15 cellular contexts compared by ENCODE assay signal in genomic region chr6:13373919-13374318, GRCh38. TPM values are rescaled to one million over a fixed set of nuclear protein-coding genes. Genes with fewer than 3 reads are reported as not detected.
DNase-seq lines count a peak whose midpoint lies in the region; ATAC-seq, FAIRE-seq and TF ChIP-seq lines count a peak whose summit lies in the region.
"Had no signal": no experiment of that assay in that cellular context is flagged by ENCODE, and none has a peak within 500 bp of the region (broad histone marks: within the 10 kb centered on the region; RNA-seq: fewer than 3 reads in every experiment).

No MANE protein-coding gene starts in this region.

- no peak overlapping the region for H3K4me2 ChIP-seq in K562 (ENCODE audit: insufficient read depth, low read length)

- intact Hi-C loops in natural killer cell (cut with micrococcal nuclease), result no loop called here
- intact Hi-C loops in K562 (cut with micrococcal nuclease), result no loop called here

- ATAC-seq in natural killer cell, result no peak
- no peak for ATAC-seq in natural killer cell treated with Interleukin-12 subunit alpha and Interleukin-12 subunit beta and Interleukin-15 and Interleukin-18, amount 100 ng/mL, for 72 hours
- no peak for ATAC-seq in K562
- ATAC-seq in HG02798 (IDR thresholded peaks at IDR 0.05; ENCODE audit: poor library complexity, unreplicated experiment), result no peak
- ATAC-seq in HG03354 (IDR thresholded peaks at IDR 0.05; ENCODE audit: poor library complexity, severe bottlenecking, unreplicated experiment), result no peak
- no peak for ATAC-seq in HG03097 (IDR thresholded peaks at IDR 0.05; ENCODE audit: low FRiP score, unreplicated experiment)

- CTCF ChIA-PET in K562 (lab: Yijun Ruan, JAX; ENCODE audit: low intra/inter-chr PET ratio), result no interaction called here

- H3K27me3 ChIP-seq in K562 (ENCODE audit: control insufficient read depth in 2 of 2, insufficient read depth in 2 of 2, low read length in 2 of 2), result peaks cover 0 to 25% of the 10 kb centered on the region in 2 experiments; a peak in 3 of 5 replicates
- H3K27me3 ChIP-seq: BLaER1 treated with 17β-estradiol and CSF1 and Interleukin-3, amounts not matched to agents 10 nM and 100 nM had no signal

- TF ChIP-seq RAD21 in K562 (CRISPR knock-in tag; conservative IDR thresholded peaks at IDR 0.05 in 1 of 2, IDR thresholded peaks at IDR 0.05 in 1 of 2), result no peak

- H3K79me2 ChIP-seq in K562 (ENCODE audit: control insufficient read depth, insufficient read depth, low read length), result no peaks in the 10 kb centered on the region

- H3K4me1 Mint-ChIP-seq in natural killer cell, result peaks cover 77 to 81% of the 10 kb centered on the region in 2 donors
- H3K4me1 Mint-ChIP-seq in natural killer cell treated with Interleukin-12 subunit alpha and Interleukin-12 subunit beta and Interleukin-15 and Interleukin-18, amount 100 ng/mL, for 72 hours (ENCODE audit: low read depth in 2 of 2), result peaks cover 42 to 51% of the 10 kb centered on the region in 2 donors
- H3K4me1 Mint-ChIP-seq in immature natural killer cell, result peaks cover 78 to 96% of the 10 kb centered on the region in 2 donors

- H3K9me3 ChIP-seq in K562 (replicated peaks; ENCODE audit: control insufficient read depth, insufficient read depth, low read depth, low read length), result no peaks in the 10 kb centered on the region
- H3K9me3 ChIP-seq: BLaER1 treated with 17β-estradiol and CSF1 and Interleukin-3, amounts not matched to agents 10 nM and 100 nM; HAP-1 had no signal

- BruUV-seq in K562 (replicated peaks; lab: Mats Ljungman, UMichigan), result no TSS peak

- H2AFZ ChIP-seq in K562 (ENCODE audit: low read depth, low read length), result no peak overlapping the region

- WGBS in K562 (ENCODE audit: insufficient coverage, low coverage, missing lambda C conversion rate), result 8% methylated on average over 1 of the region's 1 CpG

- H3K4me1 ChIP-seq in K562 (replicated peaks in 1 of 2; ENCODE audit: control insufficient read depth in 2 of 2, insufficient read depth in 2 of 2, low read length in 2 of 2), result no peaks in the 10 kb centered on the region; a peak in 2 of 5 replicates

- H4K20me1 ChIP-seq in K562 (replicated peaks; ENCODE audit: control insufficient read depth, insufficient read depth, low read length), result peaks cover 14% of the 10 kb centered on the region

- H3K9ac ChIP-seq in K562 (ENCODE audit: insufficient read depth in 1 of 2, low read depth in 2 of 2, low read length in 2 of 2), result no peak overlapping the region
- H3K9ac ChIP-seq: BLaER1 treated with 17β-estradiol and CSF1 and Interleukin-3, amounts not matched to agents 10 nM and 100 nM had no signal

- TF ChIP-seq POLR2A in K562 (conservative IDR thresholded peaks at IDR 0.05), result no peak

- H3K4me3 Mint-ChIP-seq in natural killer cell (no peak overlapping the region), immature natural killer cell (peak overlapping the region in 1 of 5 donors; percentile 38)
- no peak overlapping the region for H3K4me3 Mint-ChIP-seq in natural killer cell treated with Interleukin-12 subunit alpha and Interleukin-12 subunit beta and Interleukin-15 and Interleukin-18, amount 100 ng/mL, for 72 hours
- H3K4me3 Mint-ChIP-seq: CD4-positive, CD25-positive, alpha-beta regulatory T cell had no signal

- in situ Hi-C loops in K562 (cut with MboI), result no loop called here

- H3K27me3 Mint-ChIP-seq in natural killer cell (ENCODE audit: low read depth in 2 of 2) (no peaks in the 10 kb centered on the region), immature natural killer cell (ENCODE audit: low read depth in 3 of 3) (peaks cover 2% of the 10 kb centered on the region in 3 donors)
- no peaks in the 10 kb centered on the region for H3K27me3 Mint-ChIP-seq in natural killer cell treated with Interleukin-12 subunit alpha and Interleukin-12 subunit beta and Interleukin-15 and Interleukin-18, amount 100 ng/mL, for 72 hours

- peak overlapping the region; percentile 72 to 73 for H3K27ac Mint-ChIP-seq in natural killer cell
- no peak overlapping the region for H3K27ac Mint-ChIP-seq in natural killer cell treated with Interleukin-12 subunit alpha and Interleukin-12 subunit beta and Interleukin-15 and Interleukin-18, amount 100 ng/mL, for 72 hours
- peak overlapping the region; percentile 30 to 81 (median 68) for H3K27ac Mint-ChIP-seq in immature natural killer cell
- H3K27ac Mint-ChIP-seq: CD4-positive, CD25-positive, alpha-beta regulatory T cell had no signal

- no peaks in the 10 kb centered on the region for H3K36me3 ChIP-seq in K562 (ENCODE audit: control insufficient read depth, insufficient read depth, low read length)
- H3K36me3 ChIP-seq: BLaER1 treated with 17β-estradiol and CSF1 and Interleukin-3, amounts not matched to agents 10 nM and 100 nM; HAP-1 had no signal

- POLR2A ChIA-PET in K562 (lab: Yijun Ruan, JAX), result no interaction called here

- no peak for TF ChIP-seq EP300 in K562 (IDR thresholded peaks at IDR 0.05; ENCODE audit: low read length)

- TF ChIP-seq CTCF in natural killer cell (IDR thresholded peaks at IDR 0.05) (no peak), K562 (IDR thresholded peaks at IDR 0.05 in 2 of 3, conservative IDR thresholded peaks at IDR 0.05 in 1 of 3; ENCODE audit: insufficient read depth in 2 of 3, low read depth in 1 of 3, low read length in 3 of 3) (no peak)

- no peak overlapping the region for H3K4me3 ChIP-seq in K562
- H3K4me3 ChIP-seq: BLaER1 treated with 17β-estradiol and CSF1 and Interleukin-3, amounts not matched to agents 10 nM and 100 nM; HAP-1 had no signal

- no peaks in the 10 kb centered on the region for H3K9me1 ChIP-seq in K562 (ENCODE audit: control insufficient read depth, insufficient read depth, low read length)

- DNase-seq in natural killer cell (no peak), K562 (ENCODE audit: extremely low read depth in 1 of 4, low spot score in 3 of 4) (no peak), immature natural killer cell (no peak), nucleus accumbens (lab: John Stamatoyannopoulos, UW) (no peak)
- no peak for DNase-seq in natural killer cell treated with Interleukin-12 subunit alpha and Interleukin-12 subunit beta and Interleukin-15 and Interleukin-18, amount 100 ng/mL, for 72 hours (ENCODE audit: low spot score)
- DNase-seq: ACHN; Calu3; CD4-positive, CD25-positive, alpha-beta regulatory T cell; DMS 273 treated with DMSO at 0.1 percent for 48 hours had no signal

- no peak overlapping the region for H3K27ac ChIP-seq in K562 (ENCODE audit: extremely low read depth, low read depth, low read length)
- H3K27ac ChIP-seq: BLaER1 treated with 17β-estradiol and CSF1 and Interleukin-3, amounts not matched to agents 10 nM and 100 nM had no signal

- H3K36me3 Mint-ChIP-seq in natural killer cell, result no peaks in the 10 kb centered on the region
- no peaks in the 10 kb centered on the region for H3K36me3 Mint-ChIP-seq in natural killer cell treated with Interleukin-12 subunit alpha and Interleukin-12 subunit beta and Interleukin-15 and Interleukin-18, amount 100 ng/mL, for 72 hours
- H3K36me3 Mint-ChIP-seq in immature natural killer cell, result peaks cover 0 to 14% (median 13%) of the 10 kb centered on the region in 3 donors
- H3K36me3 Mint-ChIP-seq: CD4-positive, CD25-positive, alpha-beta regulatory T cell had no signal

- no peak for FAIRE-seq in K562 (lab: Jason Lieb, UNC)
- FAIRE-seq: H1 had no signal

- H3K9me3 Mint-ChIP-seq in natural killer cell, result no peaks in the 10 kb centered on the region
- H3K9me3 Mint-ChIP-seq in natural killer cell treated with Interleukin-12 subunit alpha and Interleukin-12 subunit beta and Interleukin-15 and Interleukin-18, amount 100 ng/mL, for 72 hours, result no peaks in the 10 kb centered on the region
- H3K9me3 Mint-ChIP-seq in immature natural killer cell, result no peaks in the 10 kb centered on the region

TF ChIP-seq in K562, 482 proteins besides CTCF, POLR2A, EP300 and RAD21 (continues in another document):
- no peak for TF ChIP-seq RBFOX2 (IDR thresholded peaks at IDR 0.05; ENCODE audit: low read depth, low read length)
- TF ChIP-seq, protein P1, sequence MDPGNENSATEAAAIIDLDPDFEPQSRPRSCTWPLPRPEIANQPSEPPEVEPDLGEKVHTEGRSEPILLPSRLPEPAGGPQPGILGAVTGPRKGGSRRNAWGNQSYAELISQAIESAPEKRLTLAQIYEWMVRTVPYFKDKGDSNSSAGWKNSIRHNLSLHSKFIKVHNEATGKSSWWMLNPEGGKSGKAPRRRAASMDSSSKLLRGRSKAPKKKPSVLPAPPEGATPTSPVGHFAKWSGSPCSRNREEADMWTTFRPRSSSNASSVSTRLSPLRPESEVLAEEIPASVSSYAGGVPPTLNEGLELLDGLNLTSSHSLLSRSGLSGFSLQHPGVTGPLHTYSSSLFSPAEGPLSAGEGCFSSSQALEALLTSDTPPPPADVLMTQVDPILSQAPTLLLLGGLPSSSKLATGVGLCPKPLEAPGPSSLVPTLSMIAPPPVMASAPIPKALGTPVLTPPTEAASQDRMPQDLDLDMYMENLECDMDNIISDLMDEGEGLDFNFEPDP (CRISPR knock-in tag; IDR thresholded peaks at IDR 0.05), result no peak

RNA-seq across cellular contexts. Expression of gene TBC1D7, which starts 45.6 kb away (rescaled TPM):
- total RNA-seq in natural killer cell (10 to 100 TPM; 20.1 to 29.7 (median 24.3) TPM), K562 (2014; rRNA removed) (49.4 and 56.9 TPM in 2 replicates), K562 (2014; rRNA removed; fragmentation: Illumina TruSeq; extraction: Trizol) (61.1 and 64.2 TPM in 2 replicates), K562 (2015; rRNA removed; fragmentation: Illumina TruSeq; extraction: Trizol) (48.4 and 49.8 TPM in 2 replicates), K562 (2021) (51.8 and 59.4 TPM in 2 replicates)
- 10 to 100 TPM; 21.8 to 23.4 TPM for total RNA-seq in natural killer cell treated with Interleukin-12 subunit alpha and Interleukin-12 subunit beta and Interleukin-15 and Interleukin-18, amount 100 ng/mL, for 72 hours
- total RNA-seq in K562 (2011; cell fraction: chromatin; rRNA removed; ENCODE audit: low replicate concordance), result 88.3 and 95.2 TPM in 2 replicates
- total RNA-seq in K562 (2011; cell fraction: nucleolus; rRNA removed), result 51.5 and 54.2 TPM in 2 replicates
- 88.9 and 141 TPM in 2 replicates for total RNA-seq in K562 (2011; cell fraction: nucleoplasm; rRNA removed)
- polyA plus RNA-seq in K562 (2011; rRNA removed) (107 and 108 TPM in 2 replicates), K562 (2014; fragmentation: Illumina TruSeq; extraction: Trizol) (71.0 and 72.2 TPM in 2 replicates), K562 (2014; fragmentation: Nextera tagmentation; extraction: Ambion mirVana) (10 to 100 TPM; 74.5 to 86.8 TPM), K562 (2014; rRNA removed) (55.2 and 59.5 TPM in 2 replicates), immature natural killer cell (10 to 100 TPM; 19.0 to 40.3 (median 23.5) TPM)
- polyA plus RNA-seq in K562 (2011; cell fraction: cytosol; rRNA removed), result 40.2 and 54.9 TPM in 2 replicates
- polyA plus RNA-seq in K562 (2011; cell fraction: nucleus; rRNA removed), result 48.4 and 66.4 TPM in 2 replicates
- 57.0 and 64.2 TPM in 2 replicates for polyA plus RNA-seq in K562 (2012)
- polyA minus RNA-seq in K562 (2011; rRNA and poly(A)+ RNA removed), result 60.0 and 78.8 TPM in 2 replicates
- 16.2 and 25.4 TPM in 2 replicates for polyA minus RNA-seq in K562 (2011; cell fraction: cytosol; rRNA and poly(A)+ RNA removed)
- polyA minus RNA-seq in K562 (2011; cell fraction: nucleus; rRNA and poly(A)+ RNA removed), result 29.8 and 53.8 TPM in 2 replicates

Comparison
In these comparisons a context has a peak if more than half of its experiments do, and no peak if none do; other contexts are left out.
1. H3K27ac Mint-ChIP-seq: peak in natural killer cell (2 of 2) and immature natural killer cell (6 of 6); none in natural killer cell treated with Interleukin-12 subunit alpha and Interleukin-12 subunit beta and Interleukin-15 and Interleukin-18, amount 100 ng/mL, for 72 hours (0 of 2).